Comparison of ENCODE assay signal across 8 cellular contexts in genomic region chr19:57559404-57560025, GRCh38. TPM values are rescaled to one million over a fixed set of nuclear protein-coding genes. Genes with fewer than 3 reads are reported as not detected.
A peak's percentile ranks its signal among the peaks of the same experiment; 100 is the strongest.
DNase-seq lines count a peak whose midpoint lies in the region; ATAC-seq and TF ChIP-seq lines count a peak whose summit lies in the region.

TSS of gene ZNF550 (minus strand) at chr19:57559863. CDS start at chr19:57559682, 181 bp downstream.

- peaks cover 31% of the 10 kb centered on the region for H3K36me3 Mint-ChIP-seq in endodermal cell (ENCODE audit: low read depth)

- no peaks in the 10 kb centered on the region for H3K27me3 ChIP-seq in endodermal cell (ENCODE audit: control insufficient read depth, insufficient read depth, low read length, poor library complexity, severe bottlenecking)

- H3K27ac Mint-ChIP-seq in endodermal cell: peak within 1 kb of the TSS; percentile 89

- peak; percentile 79 for ATAC-seq in GM19468 (IDR thresholded peaks at IDR 0.05; ENCODE audit: extremely low read depth, unreplicated experiment)

- peaks cover 19% of the 10 kb centered on the region for H3K36me3 ChIP-seq in endodermal cell (ENCODE audit: control insufficient read depth, insufficient read depth, low read length)
- H3K36me3 ChIP-seq in mesodermal cell (ENCODE audit: control insufficient read depth, insufficient read depth, low read length): peaks cover 29% of the 10 kb centered on the region

- H3K4me1 ChIP-seq in endodermal cell (ENCODE audit: control insufficient read depth, insufficient read depth, low read length): no peaks in the 10 kb centered on the region
- H3K4me1 ChIP-seq in mesodermal cell (ENCODE audit: control insufficient read depth, insufficient read depth, low read length, poor library complexity, severe bottlenecking): no peaks in the 10 kb centered on the region

- H3K9ac ChIP-seq in endodermal cell (ENCODE audit: extremely low read depth, low read length, poor library complexity, severe bottlenecking): peak within 1 kb of the TSS; percentile 82

- WGBS in endodermal cell (ENCODE audit: insufficient coverage in 1 of 2, insufficient read length in 1 of 2), 2 experiments: 0% methylated on average over 29 to 56 of the region's 56 CpGs
- 0% methylated on average over 41 to 55 of the region's 56 CpGs for WGBS in mesodermal cell (ENCODE audit: insufficient coverage in 2 of 2), 2 experiments

- H3K4me3 Mint-ChIP-seq in endodermal cell: peak within 1 kb of the TSS; percentile 91

- peaks cover 5% of the 10 kb centered on the region for H3K27me3 Mint-ChIP-seq in endodermal cell (ENCODE audit: insufficient read depth)

- TF ChIP-seq CTCF in endodermal cell (conservative IDR thresholded peaks at IDR 0.05): no peak

- H3K4me3 ChIP-seq in endodermal cell (ENCODE audit: low read length) (peak within 1 kb of the TSS; percentile 90), mesodermal cell (ENCODE audit: extremely low read depth, insufficient read depth, low read length, poor library complexity, severe bottlenecking) (peak within 1 kb of the TSS; percentile 90)

- H3K4me1 Mint-ChIP-seq in endodermal cell: peaks cover 20% of the 10 kb centered on the region

- H3K9me3 Mint-ChIP-seq in endodermal cell: peaks cover 51% of the 10 kb centered on the region

- peaks cover 47% of the 10 kb centered on the region for H3K9me3 ChIP-seq in endodermal cell (ENCODE audit: control insufficient read depth, low read length)
- H3K9me3 ChIP-seq in mesodermal cell (ENCODE audit: control insufficient read depth, low read length): peaks cover 46% of the 10 kb centered on the region

- H3K27ac ChIP-seq in endodermal cell (ENCODE audit: low read depth, low read length) (no peak within 1 kb of the TSS), mesodermal cell (ENCODE audit: low read depth, low read length, severe bottlenecking) (peak within 1 kb of the TSS; percentile 55)

- DNase-seq in CMK (ENCODE audit: low read depth) (peak; percentile 80), HT-29 (ENCODE audit: low spot score) (peak; percentile 78), NOMO-1 treated with DMSO at 0.1 percent for 48 hours (lab: John Stamatoyannopoulos, UW; ENCODE audit: unreplicated experiment) (peak; percentile 77), endodermal cell (peak; percentile 94)
- DNase-seq in activated CD8-positive, alpha-beta memory T cell treated with anti-CD3 and anti-CD28 coated beads, Interleukin-2, amount 50 U/mL, for 1 hour (ENCODE audit: extremely low read depth): peak; percentile 64
- peak; percentile 77 for DNase-seq in stimulated activated CD8-positive, alpha-beta memory T cell treated with anti-CD3 and anti-CD28 coated beads, Interleukin-15, amount 100 ng/mL, for 1 hour (ENCODE audit: low read depth)

RNA-seq across cellular contexts. Expression of gene ZNF550, which starts in this region (rescaled TPM):
- total RNA-seq in HT-29 (2014; rRNA removed; shearing (Covaris generic)): 1.1 and 6.1 TPM in 2 replicates
- 10 to 100 TPM; 12.3 to 16.2 TPM for total RNA-seq in endodermal cell
- polyA plus RNA-seq in endodermal cell (2013, experiment 1 of 2): 9.0 TPM
- 8.9 TPM for polyA plus RNA-seq in endodermal cell (2013, experiment 2 of 2)
- 9.2 TPM for polyA plus RNA-seq in mesodermal cell (2013, experiment 1 of 2)
- polyA plus RNA-seq in mesodermal cell (2013, experiment 2 of 2): 9.4 TPM
